1 cellular context compared by ENCODE assay signal in genomic region chr5:160262665-160263064, GRCh38.
TF ChIP-seq lines count a peak whose summit lies in the region.

No MANE protein-coding gene starts in this region.

TF ChIP-seq in K562, 482 proteins besides CTCF, POLR2A, EP300 and RAD21 (continued from another document):
- TF ChIP-seq, protein P1, sequence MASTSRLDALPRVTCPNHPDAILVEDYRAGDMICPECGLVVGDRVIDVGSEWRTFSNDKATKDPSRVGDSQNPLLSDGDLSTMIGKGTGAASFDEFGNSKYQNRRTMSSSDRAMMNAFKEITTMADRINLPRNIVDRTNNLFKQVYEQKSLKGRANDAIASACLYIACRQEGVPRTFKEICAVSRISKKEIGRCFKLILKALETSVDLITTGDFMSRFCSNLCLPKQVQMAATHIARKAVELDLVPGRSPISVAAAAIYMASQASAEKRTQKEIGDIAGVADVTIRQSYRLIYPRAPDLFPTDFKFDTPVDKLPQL (IDR thresholded peaks at IDR 0.05; ENCODE audit: extremely low read depth, insufficient read length): no peak
- TF ChIP-seq ZBTB11 (CRISPR knock-in tag; IDR thresholded peaks at IDR 0.05) (peak in 1 of 3 experiments; percentile 46; a peak in 1 of 6 replicates), MCM5 (IDR thresholded peaks at IDR 0.05; ENCODE audit: low read depth) (no peak), HCFC1 (IDR thresholded peaks at IDR 0.05; ENCODE audit: low read depth, low read length) (no peak), ZNF124 (CRISPR knock-in tag; IDR thresholded peaks at IDR 0.05) (no peak), ZNF431 (CRISPR knock-in tag; IDR thresholded peaks at IDR 0.05) (no peak), ARHGAP35 (IDR thresholded peaks at IDR 0.05; ENCODE audit: partially characterized antibody) (no peak), TSC22D4 (tag; IDR thresholded peaks at IDR 0.05) (no peak), PHB2 (IDR thresholded peaks at IDR 0.05; ENCODE audit: low read depth) (no peak)
- TF ChIP-seq, protein P2, sequence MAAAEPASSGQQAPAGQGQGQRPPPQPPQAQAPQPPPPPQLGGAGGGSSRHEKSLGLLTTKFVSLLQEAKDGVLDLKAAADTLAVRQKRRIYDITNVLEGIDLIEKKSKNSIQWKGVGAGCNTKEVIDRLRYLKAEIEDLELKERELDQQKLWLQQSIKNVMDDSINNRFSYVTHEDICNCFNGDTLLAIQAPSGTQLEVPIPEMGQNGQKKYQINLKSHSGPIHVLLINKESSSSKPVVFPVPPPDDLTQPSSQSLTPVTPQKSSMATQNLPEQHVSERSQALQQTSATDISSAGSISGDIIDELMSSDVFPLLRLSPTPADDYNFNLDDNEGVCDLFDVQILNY (CRISPR knock-in tag; IDR thresholded peaks at IDR 0.05): no peak
- TF ChIP-seq, protein P3, sequence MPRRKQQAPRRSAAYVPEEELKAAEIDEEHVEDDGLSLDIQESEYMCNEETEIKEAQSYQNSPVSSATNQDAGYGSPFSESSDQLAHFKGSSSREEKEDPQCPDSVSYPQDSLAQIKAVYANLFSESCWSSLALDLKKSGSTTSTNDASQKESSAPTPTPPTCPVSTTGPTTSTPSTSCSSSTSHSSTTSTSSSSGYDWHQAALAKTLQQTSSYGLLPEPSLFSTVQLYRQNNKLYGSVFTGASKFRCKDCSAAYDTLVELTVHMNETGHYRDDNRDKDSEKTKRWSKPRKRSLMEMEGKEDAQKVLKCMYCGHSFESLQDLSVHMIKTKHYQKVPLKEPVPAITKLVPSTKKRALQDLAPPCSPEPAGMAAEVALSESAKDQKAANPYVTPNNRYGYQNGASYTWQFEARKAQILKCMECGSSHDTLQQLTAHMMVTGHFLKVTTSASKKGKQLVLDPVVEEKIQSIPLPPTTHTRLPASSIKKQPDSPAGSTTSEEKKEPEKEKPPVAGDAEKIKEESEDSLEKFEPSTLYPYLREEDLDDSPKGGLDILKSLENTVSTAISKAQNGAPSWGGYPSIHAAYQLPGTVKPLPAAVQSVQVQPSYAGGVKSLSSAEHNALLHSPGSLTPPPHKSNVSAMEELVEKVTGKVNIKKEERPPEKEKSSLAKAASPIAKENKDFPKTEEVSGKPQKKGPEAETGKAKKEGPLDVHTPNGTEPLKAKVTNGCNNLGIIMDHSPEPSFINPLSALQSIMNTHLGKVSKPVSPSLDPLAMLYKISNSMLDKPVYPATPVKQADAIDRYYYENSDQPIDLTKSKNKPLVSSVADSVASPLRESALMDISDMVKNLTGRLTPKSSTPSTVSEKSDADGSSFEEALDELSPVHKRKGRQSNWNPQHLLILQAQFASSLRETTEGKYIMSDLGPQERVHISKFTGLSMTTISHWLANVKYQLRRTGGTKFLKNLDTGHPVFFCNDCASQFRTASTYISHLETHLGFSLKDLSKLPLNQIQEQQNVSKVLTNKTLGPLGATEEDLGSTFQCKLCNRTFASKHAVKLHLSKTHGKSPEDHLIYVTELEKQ (CRISPR knock-in tag; IDR thresholded peaks at IDR 0.05): no peak
